ENCODE assay signal across 33 cellular contexts in the genomic region with DNA sequence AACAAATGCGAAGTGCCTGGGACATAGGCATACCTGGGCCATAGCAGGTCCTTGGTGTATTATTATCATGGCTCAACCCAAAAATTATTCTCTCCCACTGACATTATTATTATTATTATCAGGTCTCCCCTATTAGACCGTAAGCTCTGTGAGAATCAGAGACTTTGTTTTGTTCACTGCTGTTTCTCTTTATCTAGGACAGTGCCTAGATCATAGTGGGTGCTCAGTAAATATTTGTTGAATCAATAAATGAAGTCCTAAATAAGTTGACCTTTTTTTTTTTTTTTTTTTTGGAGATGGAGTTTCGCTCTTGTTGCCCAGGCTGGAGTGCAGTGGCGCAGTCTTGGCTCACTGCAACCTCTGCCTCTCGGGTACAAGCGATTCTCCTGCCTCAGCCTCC. TPM values are rescaled to one million over a fixed set of nuclear protein-coding genes. Genes with fewer than 3 reads are reported as not detected.
"Had no signal": no experiment of that assay in that cellular context is flagged by ENCODE, and none has a peak within 500 bp of the region (broad histone marks: within the 10 kb centered on the region; RNA-seq: fewer than 3 reads in every experiment).

No MANE protein-coding gene starts in this region.

- ATAC-seq: naive thymus-derived CD8-positive, alpha-beta T cell; natural killer cell treated with Interleukin-12 subunit alpha and Interleukin-12 subunit beta and Interleukin-15 and Interleukin-18, amount 100 ng/mL, for 72 hours; pancreas; right cardiac atrium; sciatic nerve; stimulated activated memory B cell treated with anti-CD40 and anti-IgM and Interleukin-4, amounts not matched to agents 10 μg/mL and 1 μg/mL and 100 μg/mL, for 72 hours; stimulated activated naive CD8-positive, alpha-beta T cell treated with anti-CD3 and anti-CD28 coated beads, Interleukin-15, amount 100 ng/mL, for 72 hours; stimulated activated naive CD8-positive, alpha-beta T cell treated with anti-CD3 and anti-CD28 coated beads, Interleukin-15, Interleukin-2, amounts not matched to agents 100 U/mL and 50 U/mL, for 24 hours had no signal

- H3K9me3 ChIP-seq: neutrophil, pancreas, prostate gland, spleen, suprapubic skin, thoracic aorta, thyroid gland, tibial nerve, upper lobe of left lung, vagina had no signal

- FAIRE-seq: pancreas, urothelium cell line had no signal

- H3K36me3 Mint-ChIP-seq: naive B cell; naive thymus-derived CD8-positive, alpha-beta T cell; natural killer cell treated with Interleukin-12 subunit alpha and Interleukin-12 subunit beta and Interleukin-15 and Interleukin-18, amount 100 ng/mL, for 72 hours; stimulated activated memory B cell treated with anti-CD40 and anti-IgM and Interleukin-4, amounts not matched to agents 10 μg/mL and 1 μg/mL and 100 μg/mL, for 72 hours had no signal

- H3K36me3 ChIP-seq: neutrophil, pancreas, prostate gland, spleen, suprapubic skin, thoracic aorta, thyroid gland, tibial nerve, upper lobe of left lung, vagina had no signal

- H3K9me3 Mint-ChIP-seq: naive thymus-derived CD8-positive, alpha-beta T cell; natural killer cell treated with Interleukin-12 subunit alpha and Interleukin-12 subunit beta and Interleukin-15 and Interleukin-18, amount 100 ng/mL, for 72 hours; nephron progenitor cell; neural crest cell; stimulated activated memory B cell treated with anti-CD40 and anti-IgM and Interleukin-4, amounts not matched to agents 10 μg/mL and 1 μg/mL and 100 μg/mL, for 72 hours; stimulated activated naive CD8-positive, alpha-beta T cell treated with anti-CD3 and anti-CD28 coated beads, Interleukin-15, amount 100 ng/mL, for 72 hours had no signal

- DNase-seq: naive B cell; naive thymus-derived CD8-positive, alpha-beta T cell; nephron progenitor cell; nucleus accumbens; pancreas; right cardiac atrium; spleen; stimulated activated CD4-positive, alpha-beta T cell treated with anti-CD3 and anti-CD28 coated beads, Interleukin-12 subunit alpha, Interleukin-12 subunit beta, amount 100 ng/mL, for 4 hours; stimulated activated CD4-positive, alpha-beta T cell treated with anti-CD3 and anti-CD28 coated beads, Interleukin-1b, Interleukin-23, amount 100 ng/mL, for 48 hours; stimulated activated CD4-positive, alpha-beta T cell treated with anti-CD3 and anti-CD28 coated beads, Interleukin-4, amount 100 ng/mL, for 1 hour; stimulated activated CD4-positive, alpha-beta T cell treated with anti-CD3 and anti-CD28 coated beads, Interleukin-4, amount 100 ng/mL, for 4 hours; stimulated activated CD8-positive, alpha-beta memory T cell treated with anti-CD3 and anti-CD28 coated beads, Interleukin-4, amount 100 ng/mL, for 48 hours; stimulated activated naive CD4-positive, alpha-beta T cell; stimulated activated naive CD8-positive, alpha-beta T cell treated with anti-CD3 and anti-CD28 coated beads, Interleukin-15, amount 100 ng/mL, for 72 hours; stimulated activated naive CD8-positive, alpha-beta T cell treated with anti-CD3 and anti-CD28 coated beads, Interleukin-15, Interleukin-2, amounts not matched to agents 100 U/mL and 50 U/mL, for 24 hours; substantia nigra; trophoblast cell; upper lobe of left lung had no signal

- H3K27ac ChIP-seq: neutrophil, pancreas, prostate gland, skin epidermis, spleen, suprapubic skin, thoracic aorta, tibial nerve, upper lobe of left lung, vagina had no signal

- H3K4me1 Mint-ChIP-seq: stimulated activated memory B cell treated with anti-CD40 and anti-IgM and Interleukin-4, amounts not matched to agents 10 μg/mL and 1 μg/mL and 100 μg/mL, for 72 hours had no signal

- H3K4me2 ChIP-seq: smooth muscle cell had no signal

- H3K4me3 Mint-ChIP-seq: naive B cell; naive thymus-derived CD8-positive, alpha-beta T cell; natural killer cell treated with Interleukin-12 subunit alpha and Interleukin-12 subunit beta and Interleukin-15 and Interleukin-18, amount 100 ng/mL, for 72 hours; nephron progenitor cell; neural crest cell; stimulated activated memory B cell treated with anti-CD40 and anti-IgM and Interleukin-4, amounts not matched to agents 10 μg/mL and 1 μg/mL and 100 μg/mL, for 72 hours; stimulated activated naive CD8-positive, alpha-beta T cell treated with anti-CD3 and anti-CD28 coated beads, Interleukin-15, amount 100 ng/mL, for 72 hours had no signal

- H3K4me1 ChIP-seq: pancreas, prostate gland, vagina had no signal

- H3K27ac Mint-ChIP-seq: naive B cell; naive thymus-derived CD8-positive, alpha-beta T cell; natural killer cell treated with Interleukin-12 subunit alpha and Interleukin-12 subunit beta and Interleukin-15 and Interleukin-18, amount 100 ng/mL, for 72 hours; nephron progenitor cell; stimulated activated memory B cell treated with anti-CD40 and anti-IgM and Interleukin-4, amounts not matched to agents 10 μg/mL and 1 μg/mL and 100 μg/mL, for 72 hours had no signal

- H3K27me3 ChIP-seq: pancreas, suprapubic skin, thyroid gland, tibial nerve, vagina had no signal

- H3K4me3 ChIP-seq: pancreas, prostate gland, skin epidermis, smooth muscle cell, spleen, suprapubic skin, thoracic aorta, thyroid gland, tibial nerve, upper lobe of left lung, vagina had no signal

RNA-seq across cellular contexts. Expression of a gene that starts 4.9 kb away (rescaled TPM):
- total RNA-seq: thoracic aorta, ureter, vagina had no signal
- polyA plus RNA-seq: naive thymus-derived CD8-positive, alpha-beta T cell; pancreas had no signal
